ENCODE assay signal across 8 cellular contexts in genomic region chr9:135085830-135086546, GRCh38. TPM values are rescaled to one million over a fixed set of nuclear protein-coding genes. Genes with fewer than 3 reads are reported as not detected.
DNase-seq lines count a peak whose midpoint lies in the region; ATAC-seq and TF ChIP-seq lines count a peak whose summit lies in the region.

No MANE protein-coding gene starts in this region.

- TF ChIP-seq POLR2A in heart left ventricle (IDR thresholded peaks at IDR 0.05): no peak

- TF ChIP-seq CTCF in A673 (conservative IDR thresholded peaks at IDR 0.05; ENCODE audit: low read depth, low read length) (peak; percentile 99), GM12875 (IDR thresholded peaks at IDR 0.05; ENCODE audit: borderline replicate concordance, insufficient read depth, low read depth, low read length) (peak; percentile 81), heart left ventricle (IDR thresholded peaks at IDR 0.05) (peak; percentile 82 to 98 (median 96)), progenitor cell of endocrine pancreas (IDR thresholded peaks at IDR 0.05; ENCODE audit: unreplicated experiment) (peak; percentile 98)

- H3K4me3 Mint-ChIP-seq in activated naive CD8-positive, alpha-beta T cell treated with anti-CD3 and anti-CD28 coated beads, Interleukin-2, amount 10 ng/mL, durations not matched to agents 7 days and 5 days: no peak overlapping the region
- peak overlapping the region; percentile 53 for H3K4me3 Mint-ChIP-seq in progenitor cell of endocrine pancreas (ENCODE audit: low read depth)

- 10 to 12% (median 11%) methylated on average over 27 to 30 of the region's 30 CpGs for WGBS in heart left ventricle, 4 donors

- ATAC-seq in activated naive CD8-positive, alpha-beta T cell treated with anti-CD3 and anti-CD28 coated beads, Interleukin-2, amount 10 ng/mL, durations not matched to agents 7 days and 5 days (ENCODE audit: low read depth): peak; percentile 26
- ATAC-seq in heart left ventricle: peak; percentile 59 to 82 (median 74)
- ATAC-seq in GM19395 (IDR thresholded peaks at IDR 0.05; ENCODE audit: unreplicated experiment): no peak

- peak overlapping the region; percentile 70 for H3K27ac ChIP-seq in A673 (ENCODE audit: low read depth, low read length, poor library complexity, severe bottlenecking)
- H3K27ac ChIP-seq in heart left ventricle: peak overlapping the region in 4 of 12 donors; percentile 5 to 16 (median 6)

- POLR2A ChIA-PET in A673 (lab: Charles Lee; ENCODE audit: low non-redundant PET): no interaction called here
- POLR2A ChIA-PET in activated naive CD8-positive, alpha-beta T cell treated with anti-CD3 and anti-CD28 coated beads, Interleukin-2, amount 10 ng/mL, durations not matched to agents 7 days and 5 days (lab: Charles Lee): no interaction called here

- BruUV-seq in A673 (replicated peaks; lab: Mats Ljungman, UMichigan): no TSS peak

- H3K27ac Mint-ChIP-seq in activated naive CD8-positive, alpha-beta T cell treated with anti-CD3 and anti-CD28 coated beads, Interleukin-2, amount 10 ng/mL, durations not matched to agents 7 days and 5 days: no peak overlapping the region
- H3K27ac Mint-ChIP-seq in progenitor cell of endocrine pancreas: no peak overlapping the region

- CTCF ChIA-PET in A673 (lab: Charles Lee): interaction anchor here (0.6 to 1.4 kb wide), 7 partner anchors 9 to 389 kb away, joined by 3 to 5 read pairs (median 3); no protein-coding TSS in a partner anchor

- peaks cover 33% of the 10 kb centered on the region for H3K27me3 Mint-ChIP-seq in activated naive CD8-positive, alpha-beta T cell treated with anti-CD3 and anti-CD28 coated beads, Interleukin-2, amount 10 ng/mL, durations not matched to agents 7 days and 5 days
- H3K27me3 Mint-ChIP-seq in progenitor cell of endocrine pancreas: peaks cover 73% of the 10 kb centered on the region

- H3K36me3 ChIP-seq in A673 (ENCODE audit: insufficient read depth, low read length, poor library complexity, severe bottlenecking) (peaks cover 13% of the 10 kb centered on the region), heart left ventricle (no peaks in the 10 kb centered on the region)

- H3K9me3 ChIP-seq in A673 (ENCODE audit: low read depth, low read length, poor library complexity, severe bottlenecking) (no peaks in the 10 kb centered on the region), heart left ventricle (no peaks in the 10 kb centered on the region)

- H3K9me3 Mint-ChIP-seq in activated naive CD8-positive, alpha-beta T cell treated with anti-CD3 and anti-CD28 coated beads, Interleukin-2, amount 10 ng/mL, durations not matched to agents 7 days and 5 days: no peaks in the 10 kb centered on the region
- no peaks in the 10 kb centered on the region for H3K9me3 Mint-ChIP-seq in progenitor cell of endocrine pancreas (ENCODE audit: low read depth)

- H3K27me3 ChIP-seq in A673 (replicated peaks; ENCODE audit: insufficient read depth, low read depth, low read length, poor library complexity): no peaks in the 10 kb centered on the region
- peaks cover 15 to 51% (median 23%) of the 10 kb centered on the region in 9 donors for H3K27me3 ChIP-seq in heart left ventricle

- H3K4me1 Mint-ChIP-seq in activated naive CD8-positive, alpha-beta T cell treated with anti-CD3 and anti-CD28 coated beads, Interleukin-2, amount 10 ng/mL, durations not matched to agents 7 days and 5 days: peaks cover 3% of the 10 kb centered on the region
- H3K4me1 Mint-ChIP-seq in progenitor cell of endocrine pancreas (ENCODE audit: low read depth): peaks cover 10% of the 10 kb centered on the region

- DNase-seq in A673 (ENCODE audit: low spot score) (peak; percentile 92), NCI-H345 treated with DMSO at 0.1 percent for 48 hours (lab: John Stamatoyannopoulos, UW; ENCODE audit: unreplicated experiment) (peak; percentile 82), heart left ventricle (peak; percentile 71 to 81 (median 74)), progenitor cell of endocrine pancreas (ENCODE audit: low spot score, unreplicated experiment) (peak; percentile 83)
- DNase-seq in activated naive CD8-positive, alpha-beta T cell treated with anti-CD3 and anti-CD28 coated beads, Interleukin-2, amount 10 ng/mL, durations not matched to agents 7 days and 5 days: peak; percentile 71
- no peak for DNase-seq in NK-92 treated with Interleukin-12 subunit alpha and Interleukin-12 subunit beta, amount 100 ng/mL, for 24 hours (lab: John Stamatoyannopoulos, UW)

- peak overlapping the region; percentile 95 for H3K4me3 ChIP-seq in A673 (ENCODE audit: low read depth, low read length, poor library complexity, severe bottlenecking)
- H3K4me3 ChIP-seq in GM12875 (ENCODE audit: low read depth, low read length): no peak overlapping the region
- peak overlapping the region in 10 of 12 donors; percentile 32 to 63 (median 46) for H3K4me3 ChIP-seq in heart left ventricle

- H3K4me1 ChIP-seq in A673 (ENCODE audit: insufficient read depth, low read length, poor library complexity, severe bottlenecking) (peaks cover 57% of the 10 kb centered on the region), heart left ventricle (peaks cover 0 to 38% (median 19%) of the 10 kb centered on the region in 12 donors)

- no peaks in the 10 kb centered on the region for H3K36me3 Mint-ChIP-seq in activated naive CD8-positive, alpha-beta T cell treated with anti-CD3 and anti-CD28 coated beads, Interleukin-2, amount 10 ng/mL, durations not matched to agents 7 days and 5 days
- H3K36me3 Mint-ChIP-seq in progenitor cell of endocrine pancreas (ENCODE audit: insufficient read depth): no peaks in the 10 kb centered on the region

- intact Hi-C loops in A673 (cut with micrococcal nuclease; ENCODE audit: unreplicated experiment) (loop anchor here (1.0 to 5.0 kb wide), 3 partner anchors 71 to 326 kb away; no protein-coding TSS in a partner anchor), heart left ventricle (cut with DNase I) (loop anchor here (1.0 to 10.0 kb wide), 9 partner anchors 257 to 391 kb away; no protein-coding TSS in a partner anchor)

RNA-seq across cellular contexts. Expression of gene OLFM1, which starts 1.5 kb away (rescaled TPM):
- 278 and 308 TPM in 2 replicates for total RNA-seq in A673 (2021)
- not detected for total RNA-seq in activated naive CD8-positive, alpha-beta T cell treated with anti-CD3 and anti-CD28 coated beads, Interleukin-2, amount 10 ng/mL, durations not matched to agents 7 days and 5 days
- 10 to 100 TPM in 3 of 9 donors, 1 to 10 TPM in 6; 3.5 to 11.8 (median 8.1) TPM for total RNA-seq in heart left ventricle
- polyA plus RNA-seq in heart left ventricle: 1 to 10 TPM; 6.5 to 8.2 TPM
- 1.7 and 1.8 TPM in 2 replicates for total RNA-seq in progenitor cell of endocrine pancreas

Comparison
In these comparisons a context has a peak if more than half of its experiments do, and no peak if none do; other contexts are left out.
1. RNA of gene OLFM1, which starts 1.5 kb away (total RNA-seq): 278 to 308 TPM in A673; 3.5 to 11.8 TPM in heart left ventricle, 1.7 to 1.8 TPM in progenitor cell of endocrine pancreas and not detected in activated naive CD8-positive, alpha-beta T cell treated with anti-CD3 and anti-CD28 coated beads, Interleukin-2, amount 10 ng/mL, durations not matched to agents 7 days and 5 days; every median in the first group is over 10 times any median in the second.
2. Peak in every context shown above with its lines, with median percentiles within 50 percentile points of each other: CTCF ChIP-seq.